ENCODE assay signal across 20 cellular contexts in the genomic region with DNA sequence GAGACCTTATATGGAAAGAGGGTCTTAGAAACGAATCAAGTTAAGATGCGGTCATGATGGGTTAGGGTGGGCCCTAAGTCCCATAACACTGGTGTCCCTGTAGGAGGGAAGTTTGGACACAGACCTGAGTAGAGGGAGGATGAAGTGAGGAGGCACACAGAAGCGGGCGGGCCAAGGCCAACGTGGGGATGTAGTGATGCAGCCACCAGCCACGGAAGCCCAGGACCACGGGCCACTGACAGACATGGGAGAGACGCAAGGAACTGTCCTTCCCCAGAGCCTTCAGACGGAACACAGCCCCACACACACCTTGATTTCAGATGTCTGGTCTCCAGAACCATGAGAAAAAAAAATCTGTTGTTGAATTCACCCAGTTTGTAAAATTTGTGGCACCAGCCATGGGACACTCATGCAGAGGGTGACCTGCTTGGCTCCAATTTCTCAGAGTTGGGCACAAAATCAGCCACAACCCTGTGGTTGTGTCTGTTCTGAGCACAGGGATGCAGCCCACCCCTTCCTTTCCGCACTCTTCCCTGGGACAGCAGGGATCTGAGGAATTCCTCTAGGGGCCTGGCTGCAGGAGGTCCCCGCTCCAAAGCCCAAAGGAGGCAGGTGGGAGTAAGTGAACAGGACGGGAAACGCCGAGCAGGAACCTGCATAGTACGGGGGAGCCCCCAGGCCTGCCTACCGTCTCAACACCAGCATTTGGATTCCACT.
DNase-seq lines count a peak whose midpoint lies in the region; ATAC-seq, FAIRE-seq and TF ChIP-seq lines count a peak whose summit lies in the region.
"Had no signal": no experiment of that assay in that cellular context is flagged by ENCODE, and none has a peak within 500 bp of the region (broad histone marks: within the 10 kb centered on the region; RNA-seq: fewer than 3 reads in every experiment).

No MANE protein-coding gene starts in this region.

- CTCF ChIA-PET in Caco-2 (lab: Charles Lee): interaction anchor here (1.4 kb wide), 1 partner anchor 63 kb away, joined by 3 read pairs; no protein-coding TSS in a partner anchor
- CTCF ChIA-PET in Panc1 (lab: Charles Lee): no interaction called here
- CTCF ChIA-PET in H1 (lab: Charles Lee; ENCODE audit: partially characterized antibody): interaction anchor here (1.2 kb wide), 1 partner anchor 73 kb away, joined by 3 read pairs; no protein-coding TSS in a partner anchor
- CTCF ChIA-PET in A673 (lab: Charles Lee): no interaction called here

- H2BK12ac ChIP-seq in H1 (ENCODE audit: low read depth, low read length) (no peak overlapping the region), neuronal stem cell (ENCODE audit: low read length) (no peak overlapping the region)

- H2BK15ac ChIP-seq in H1 (ENCODE audit: low read length): peak overlapping the region; percentile 72; the same call in 1 of the 2 replicates
- no peak overlapping the region for H2BK15ac ChIP-seq in neuronal stem cell (ENCODE audit: low read length)

- in situ Hi-C loops in Panc1 (cut with HindIII; ENCODE audit: low pct_unique_long_range_greater_than_20kb, low sequenced_read_pairs): no loop called here

- no peak overlapping the region for H3K4me3 Mint-ChIP-seq in Caco-2 (ENCODE audit: unreplicated experiment)
- H3K4me3 Mint-ChIP-seq: CD8-positive, alpha-beta T cell had no signal

- TF ChIP-seq CTCF in Caco-2 (IDR thresholded peaks at IDR 0.05; ENCODE audit: insufficient read depth in 1 of 2, low read depth in 1 of 2, low read length in 1 of 2, severe bottlenecking in 1 of 2, unreplicated experiment in 1 of 2) (no peak), Panc1 (IDR thresholded peaks at IDR 0.05) (no peak), H1 (IDR thresholded peaks at IDR 0.05; ENCODE audit: control extremely low read depth in 1 of 3, insufficient read depth in 1 of 3, low read depth in 1 of 3, low read length in 3 of 3) (no peak), A673 (conservative IDR thresholded peaks at IDR 0.05; ENCODE audit: low read depth, low read length) (no peak)

- peaks cover 10% of the 10 kb centered on the region for H3K9me3 Mint-ChIP-seq in Caco-2 (ENCODE audit: unreplicated experiment)

- TF ChIP-seq RAD21 in H1 (IDR thresholded peaks at IDR 0.05 in 1 of 2, conservative IDR thresholded peaks at IDR 0.05 in 1 of 2; ENCODE audit: low read depth in 2 of 2, low read length in 2 of 2): no peak

- BruUV-seq in Caco-2 (replicated peaks; lab: Mats Ljungman, UMichigan) (no TSS peak), Panc1 (replicated peaks; lab: Mats Ljungman, UMichigan) (no TSS peak), A673 (replicated peaks; lab: Mats Ljungman, UMichigan) (no TSS peak)

- H3K4me1 Mint-ChIP-seq in Caco-2 (ENCODE audit: low read depth, unreplicated experiment): peaks cover 37% of the 10 kb centered on the region

- H4K8ac ChIP-seq in H1 (ENCODE audit: extremely low read depth, insufficient read depth, low read length) (no peak overlapping the region), neuronal stem cell (ENCODE audit: low read depth, low read length) (no peak overlapping the region)

- H3K36me3 ChIP-seq in Caco-2 (ENCODE audit: control insufficient read depth, insufficient read depth, low read length): peaks cover 2% of the 10 kb centered on the region; the same call in 1 of the 2 replicates
- H3K36me3 ChIP-seq in Panc1 (ENCODE audit: control insufficient read depth, insufficient read depth, low read length): no peaks in the 10 kb centered on the region
- no peaks in the 10 kb centered on the region for H3K36me3 ChIP-seq in H1 (ENCODE audit: control insufficient read depth in 2 of 4, insufficient read depth in 4 of 4, low read length in 3 of 4)
- H3K36me3 ChIP-seq in neuronal stem cell (replicated peaks in 1 of 2; ENCODE audit: control insufficient read depth in 2 of 2, insufficient read depth in 2 of 2, low read length in 2 of 2): no peaks in the 10 kb centered on the region
- no peaks in the 10 kb centered on the region for H3K36me3 ChIP-seq in A673 (ENCODE audit: insufficient read depth, low read length, poor library complexity, severe bottlenecking)
- H3K36me3 ChIP-seq: BLaER1 had no signal

- WGBS in H1 (ENCODE audit: extremely low coverage in 1 of 2, insufficient coverage in 1 of 2, insufficient read length in 1 of 2, insufficient replicate concordance in 2 of 2, low coverage in 1 of 2, low lambda C conversion rate in 2 of 2, missing lambda C conversion rate in 1 of 2), 2 experiments: 91% methylated on average over 16 of the region's 16 CpGs; no CpG with 5 or more reads in 1 of the 2 experiments
- no CpG with 5 or more reads among the region's 16 CpGs for WGBS in neuronal stem cell (ENCODE audit: extremely low coverage in 2 of 2, insufficient read length in 2 of 2, insufficient replicate concordance in 1 of 2), 2 donors

- H2BK5ac ChIP-seq in H1 (ENCODE audit: low read depth, low read length): no peak overlapping the region
- H2BK5ac ChIP-seq in neuronal stem cell (ENCODE audit: low read length): no peak overlapping the region

- peak overlapping the region; percentile 72; the same call in 1 of the 2 replicates for H2BK20ac ChIP-seq in H1 (ENCODE audit: low read length)

- no peak for TF ChIP-seq EP300 in H1 (IDR thresholded peaks at IDR 0.05; ENCODE audit: borderline replicate concordance in 1 of 2, low read depth in 2 of 2, low read length in 2 of 2)

- H3K23ac ChIP-seq in H1 (ENCODE audit: insufficient read length) (no peak overlapping the region), neuronal stem cell (ENCODE audit: low read depth, low read length, poor library complexity) (no peak overlapping the region)

- H3K27ac Mint-ChIP-seq in Caco-2 (ENCODE audit: unreplicated experiment): peak overlapping the region; percentile 55
- H3K27ac Mint-ChIP-seq: CD8-positive, alpha-beta T cell had no signal

- no peak overlapping the region for H4K5ac ChIP-seq in H1 (ENCODE audit: insufficient read length, low read depth, low read length)

- peaks cover 53% of the 10 kb centered on the region for H3K4me1 ChIP-seq in Caco-2
- H3K4me1 ChIP-seq in Panc1 (ENCODE audit: control insufficient read depth, insufficient read depth, low read length): peaks cover 10% of the 10 kb centered on the region
- H3K4me1 ChIP-seq in H1 (replicated peaks in 1 of 4; ENCODE audit: control insufficient read depth in 3 of 4, insufficient read depth in 4 of 4, low read length in 3 of 4): peaks cover 0 to 7% (median under 1%) of the 10 kb centered on the region in 4 experiments; a peak in 3 of 7 replicates
- peaks cover 0 to 3% of the 10 kb centered on the region in 2 donors for H3K4me1 ChIP-seq in neuronal stem cell (ENCODE audit: control insufficient read depth in 2 of 2, insufficient read depth in 1 of 2, low read depth in 1 of 2, low read length in 2 of 2)
- no peaks in the 10 kb centered on the region for H3K4me1 ChIP-seq in A673 (ENCODE audit: insufficient read depth, low read length, poor library complexity, severe bottlenecking)
- H3K4me1 ChIP-seq: BLaER1 had no signal

- intact Hi-C loops in Caco-2 (cut with micrococcal nuclease; ENCODE audit: unreplicated experiment): no loop called here
- intact Hi-C loops in Panc1 (cut with micrococcal nuclease; ENCODE audit: unreplicated experiment): no loop called here
- intact Hi-C loops in A673 (cut with micrococcal nuclease; ENCODE audit: unreplicated experiment): no loop called here

- no peak overlapping the region for H3K56ac ChIP-seq in H1 (replicated peaks; ENCODE audit: insufficient read length, low read depth, low read length)

- DNase-seq in Caco-2 (no peak), Panc1 (ENCODE audit: low read depth, low spot score) (no peak), H1 (ENCODE audit: low read depth in 1 of 2, low spot score in 2 of 2) (no peak), neuronal stem cell (ENCODE audit: low spot score) (no peak), A673 (ENCODE audit: low spot score) (no peak), NCI-H226 (no peak), RPMI8226 (no peak)
- DNase-seq: CD8-positive, alpha-beta T cell; GOT3; NCI-H187; NCI-H2107; NCI-H510A treated with DMSO at 0.1 percent for 48 hours; NCI-H82 had no signal

- no peaks in the 10 kb centered on the region for H3K27me3 Mint-ChIP-seq in Caco-2 (ENCODE audit: insufficient read depth, unreplicated experiment)

- H3K4me2 ChIP-seq in H1 (ENCODE audit: insufficient read depth in 1 of 2, low read depth in 2 of 2, low read length in 2 of 2) (no peak overlapping the region), neuronal stem cell (ENCODE audit: insufficient read depth, low read length, poor library complexity, severe bottlenecking) (no peak overlapping the region)
- H3K4me2 ChIP-seq: A549, BLaER1 had no signal

- no peaks in the 10 kb centered on the region for H4K20me1 ChIP-seq in H1 (replicated peaks in 1 of 2; ENCODE audit: control insufficient read depth in 1 of 2, insufficient read depth in 2 of 2, low read length in 2 of 2)
- H4K20me1 ChIP-seq: BLaER1 had no signal

- H3K4me3 ChIP-seq in Caco-2 (ENCODE audit: low read depth, low read length) (no peak overlapping the region), Panc1 (ENCODE audit: low read depth in 2 of 2, low read length in 2 of 2) (no peak overlapping the region), H1 (ENCODE audit: extremely low read depth in 1 of 4, insufficient read depth in 2 of 4, low read depth in 3 of 4, low read length in 4 of 4) (no peak overlapping the region), neuronal stem cell (ENCODE audit: low read length in 2 of 2) (no peak overlapping the region), A673 (ENCODE audit: low read depth, low read length, poor library complexity, severe bottlenecking) (no peak overlapping the region)
- H3K4me3 ChIP-seq: A549, BLaER1, K562, SK-N-MC had no signal

- H2AFZ ChIP-seq in H1 (ENCODE audit: low read length) (no peak overlapping the region), neuronal stem cell (ENCODE audit: low read length) (no peak overlapping the region)

- H3K9me3 ChIP-seq in Caco-2 (no peaks in the 10 kb centered on the region), Panc1 (ENCODE audit: control insufficient read depth, insufficient read depth, low read depth, low read length) (no peaks in the 10 kb centered on the region), H1 (ENCODE audit: insufficient read depth in 2 of 2, low read depth in 1 of 2, low read length in 1 of 2) (no peaks in the 10 kb centered on the region; a peak in 1 of 4 replicates), neuronal stem cell (replicated peaks in 1 of 2; ENCODE audit: control insufficient read depth in 2 of 2, insufficient read depth in 1 of 2, low read depth in 1 of 2, low read length in 2 of 2) (no peaks in the 10 kb centered on the region), A673 (ENCODE audit: low read depth, low read length, poor library complexity, severe bottlenecking) (no peaks in the 10 kb centered on the region)
- H3K9me3 ChIP-seq: A549, BLaER1 had no signal

- POLR2A ChIA-PET in Caco-2 (lab: Charles Lee): interaction anchor here (0.6 kb wide), 1 partner anchor 10 kb away, joined by 5 read pairs; no protein-coding TSS in a partner anchor
- POLR2A ChIA-PET in Panc1 (lab: Charles Lee): interaction anchor here (0.7 kb wide), 1 partner anchor 277 kb away, joined by 3 read pairs; no protein-coding TSS in a partner anchor
- POLR2A ChIA-PET in H1 (lab: Charles Lee; ENCODE audit: partially characterized antibody): no interaction called here
- POLR2A ChIA-PET in A673 (lab: Charles Lee; ENCODE audit: low non-redundant PET): no interaction called here

- H3K27me3 ChIP-seq in Caco-2 (replicated peaks; ENCODE audit: control insufficient read depth, insufficient read depth, low read length) (no peaks in the 10 kb centered on the region), Panc1 (ENCODE audit: control insufficient read depth, insufficient read depth, low read length) (no peaks in the 10 kb centered on the region), H1 (replicated peaks in 1 of 4; ENCODE audit: control insufficient read depth in 3 of 4, extremely low read depth in 1 of 4, insufficient read depth in 3 of 4, low read length in 3 of 4) (peaks cover 0 to 2% (median under 1%) of the 10 kb centered on the region in 4 experiments; a peak in 3 of 7 replicates), neuronal stem cell (ENCODE audit: control insufficient read depth in 3 of 3, insufficient read depth in 3 of 3, low read depth in 1 of 3, low read length in 3 of 3) (peaks cover 0 to 2% (median 0%) of the 10 kb centered on the region in 3 experiments), A673 (replicated peaks; ENCODE audit: insufficient read depth, low read depth, low read length, poor library complexity) (no peaks in the 10 kb centered on the region)
- H3K27me3 ChIP-seq: BLaER1 had no signal

- no peak overlapping the region for H3K18ac ChIP-seq in H1 (ENCODE audit: extremely low read depth, low read length)
- H3K18ac ChIP-seq in neuronal stem cell (ENCODE audit: low read length): no peak overlapping the region

- H2AK5ac ChIP-seq in H1 (ENCODE audit: low read depth, low read length) (no peak overlapping the region), neuronal stem cell (ENCODE audit: low read depth, low read length) (peak overlapping the region; percentile 35)

- ATAC-seq in Panc1 (no peak), HG02759 (IDR thresholded peaks at IDR 0.05; ENCODE audit: unreplicated experiment) (no peak)
- ATAC-seq: A549; CD8-positive, alpha-beta T cell; K562 had no signal

- H4K91ac ChIP-seq in H1 (replicated peaks; ENCODE audit: insufficient read length, low read length) (peak overlapping the region; percentile 47), neuronal stem cell (ENCODE audit: low read depth, low read length, poor library complexity) (no peak overlapping the region)

- no peak for TF ChIP-seq POLR2A in H1 (IDR thresholded peaks at IDR 0.05; ENCODE audit: control extremely low read depth in 1 of 2, low read depth in 2 of 2, low read length in 2 of 2)

- H3K14ac ChIP-seq in H1 (ENCODE audit: insufficient read length): no peak overlapping the region
- no peak overlapping the region for H3K14ac ChIP-seq in neuronal stem cell (ENCODE audit: low read length)

- no peaks in the 10 kb centered on the region for H3K79me2 ChIP-seq in H1 (ENCODE audit: control insufficient read depth in 1 of 2, insufficient read depth in 2 of 2, low read length in 2 of 2)

- no peak overlapping the region for H2BK120ac ChIP-seq in H1 (replicated peaks; ENCODE audit: low read depth, low read length)
- H2BK120ac ChIP-seq in neuronal stem cell (ENCODE audit: low read depth, low read length): no peak overlapping the region

- H3K9ac ChIP-seq in H1 (replicated peaks in 1 of 4; ENCODE audit: extremely low read depth in 1 of 4, low read depth in 3 of 4, low read length in 3 of 4) (no peak overlapping the region), neuronal stem cell (ENCODE audit: low read depth, low read length, poor library complexity) (peak overlapping the region; percentile 5)
- H3K9ac ChIP-seq: BLaER1 had no signal

- H3K27ac ChIP-seq in Panc1 (ENCODE audit: low read length) (peak overlapping the region; percentile 44; the same call in 1 of the 2 replicates), H1 (ENCODE audit: low read depth, low read length) (no peak overlapping the region), neuronal stem cell (replicated peaks; ENCODE audit: low read length) (no peak overlapping the region), A673 (ENCODE audit: low read depth, low read length, poor library complexity, severe bottlenecking) (no peak overlapping the region)
- H3K27ac ChIP-seq: BLaER1, SK-N-MC had no signal

- H3K79me1 ChIP-seq in H1 (ENCODE audit: low read depth, low read length) (no peaks in the 10 kb centered on the region), neuronal stem cell (ENCODE audit: low read depth, low read length) (no peaks in the 10 kb centered on the region)

- FAIRE-seq in H1 (lab: Jason Lieb, UNC): no peak
- FAIRE-seq: A549, D721Med, GM12892, K562 had no signal

- H3K4ac ChIP-seq in H1 (replicated peaks; ENCODE audit: insufficient read length, low read depth, low read length): no peak overlapping the region
- H3K4ac ChIP-seq in neuronal stem cell (ENCODE audit: low read length): no peak overlapping the region

- H3K36me3 Mint-ChIP-seq in Caco-2 (ENCODE audit: insufficient read depth, unreplicated experiment): peaks cover 21% of the 10 kb centered on the region
- H3K36me3 Mint-ChIP-seq: CD8-positive, alpha-beta T cell had no signal

- peaks cover 2% of the 10 kb centered on the region; the same call in 1 of the 2 replicates for H3K23me2 ChIP-seq in H1 (ENCODE audit: low read depth, low read length)

Comparison
In these comparisons a context has a peak if more than half of its experiments do, and no peak if none do; other contexts are left out.
1. CTCF ChIA-PET loops: an anchor here in Caco-2 (1.4 kb wide) and H1 (1.2 kb wide); none called in Panc1 and A673.
2. POLR2A ChIA-PET loops: an anchor here in Caco-2 (0.6 kb wide) and Panc1 (0.7 kb wide); none called in H1 and A673.